26 cellular contexts compared by ENCODE assay signal in genomic region chr4:147788791-147789190, GRCh38. TPM values are rescaled to one million over a fixed set of nuclear protein-coding genes. Genes with fewer than 3 reads are reported as not detected.
DNase-seq lines count a peak whose midpoint lies in the region; ATAC-seq and TF ChIP-seq lines count a peak whose summit lies in the region.
"Had no signal": no experiment of that assay in that cellular context is flagged by ENCODE, and none has a peak within 500 bp of the region (broad histone marks: within the 10 kb centered on the region; RNA-seq: fewer than 3 reads in every experiment).

No MANE protein-coding gene starts in this region.

- H3K4me1 Mint-ChIP-seq in activated CD4-positive, alpha-beta T cell treated with anti-CD3 and anti-CD28 coated beads for 36 hours: peaks cover 41% of the 10 kb centered on the region

- no peak overlapping the region for H3K4me3 Mint-ChIP-seq in activated CD4-positive, alpha-beta T cell treated with anti-CD3 and anti-CD28 coated beads for 36 hours
- H3K4me3 Mint-ChIP-seq: IgD-negative memory B cell; T-helper 1 cell treated with Interleukin-12 subunit alpha and Interleukin-12 subunit beta and Interleukin-4 antibody, amounts not matched to agents 30 μg/mL and 1 μg/mL, for 36 hours had no signal

- no peak overlapping the region for H3K9ac ChIP-seq in mesenchymal stem cell (ENCODE audit: low read length)
- H3K9ac ChIP-seq: BLaER1 had no signal

- TF ChIP-seq POLR2A in vagina (IDR thresholded peaks at IDR 0.05): no peak

- ATAC-seq in Right ventricle myocardium inferior (peak; percentile 70), lower lobe of right lung (no peak)
- ATAC-seq in activated CD4-positive, alpha-beta T cell treated with anti-CD3 and anti-CD28 coated beads for 36 hours: no peak
- ATAC-seq: left lung had no signal

- H2BK5ac ChIP-seq in mesenchymal stem cell (ENCODE audit: low read depth, low read length, poor library complexity, severe bottlenecking): no peak overlapping the region

- no peaks in the 10 kb centered on the region for H3K36me3 Mint-ChIP-seq in activated CD4-positive, alpha-beta T cell treated with anti-CD3 and anti-CD28 coated beads for 36 hours (ENCODE audit: low read depth)
- H3K36me3 Mint-ChIP-seq: IgD-negative memory B cell had no signal

- no peak overlapping the region for H2BK12ac ChIP-seq in mesenchymal stem cell (ENCODE audit: low read length in 2 of 2)

- no peaks in the 10 kb centered on the region for H3K27me3 ChIP-seq in mesenchymal stem cell (ENCODE audit: control insufficient read depth in 1 of 2, insufficient read depth in 1 of 2, low read length in 2 of 2)
- no peaks in the 10 kb centered on the region for H3K27me3 ChIP-seq in lower lobe of right lung (ENCODE audit: low read depth)
- H3K27me3 ChIP-seq in vagina: no peaks in the 10 kb centered on the region
- H3K27me3 ChIP-seq: BLaER1, cardiac muscle cell, dorsolateral prefrontal cortex, left lung had no signal

- H2BK120ac ChIP-seq in mesenchymal stem cell (ENCODE audit: low read depth, low read length): no peak overlapping the region

- peak overlapping the region in 1 of 2 experiments; percentile 21 for H3K18ac ChIP-seq in mesenchymal stem cell (ENCODE audit: low read depth in 1 of 2, low read length in 2 of 2)

- no peak overlapping the region for H3K4me3 ChIP-seq in mesenchymal stem cell (ENCODE audit: insufficient read depth in 1 of 2, low read depth in 1 of 2, low read length in 2 of 2)
- no peak overlapping the region for H3K4me3 ChIP-seq in lower lobe of right lung
- H3K4me3 ChIP-seq in vagina: no peak overlapping the region
- H3K4me3 ChIP-seq: BLaER1, cardiac muscle cell, dorsolateral prefrontal cortex, left lung had no signal

- no peak overlapping the region for H2AK5ac ChIP-seq in mesenchymal stem cell (ENCODE audit: low read length, severe bottlenecking)

- H3K79me1 ChIP-seq in mesenchymal stem cell (replicated peaks; ENCODE audit: low read length, poor library complexity, severe bottlenecking): peaks cover 21% of the 10 kb centered on the region

- WGBS in mesenchymal stem cell: 90% methylated on average over 2 of the region's 3 CpGs

- TF ChIP-seq CTCF in lower lobe of right lung (IDR thresholded peaks at IDR 0.05) (no peak), vagina (IDR thresholded peaks at IDR 0.05) (no peak)

- no peak overlapping the region for H2AFZ ChIP-seq in mesenchymal stem cell (ENCODE audit: low read depth, low read length)

- no peaks in the 10 kb centered on the region for H3K9me3 Mint-ChIP-seq in activated CD4-positive, alpha-beta T cell treated with anti-CD3 and anti-CD28 coated beads for 36 hours (ENCODE audit: low read depth)
- H3K9me3 Mint-ChIP-seq: IgD-negative memory B cell; T-helper 1 cell treated with Interleukin-12 subunit alpha and Interleukin-12 subunit beta and Interleukin-4 antibody, amounts not matched to agents 30 μg/mL and 1 μg/mL, for 36 hours had no signal

- no peak overlapping the region for H4K91ac ChIP-seq in mesenchymal stem cell (ENCODE audit: low read length)

- no peak overlapping the region for H3K4ac ChIP-seq in mesenchymal stem cell (ENCODE audit: low read depth in 1 of 2, low read length in 2 of 2)

- no peaks in the 10 kb centered on the region for H3K27me3 Mint-ChIP-seq in activated CD4-positive, alpha-beta T cell treated with anti-CD3 and anti-CD28 coated beads for 36 hours

- H3K27ac ChIP-seq in mesenchymal stem cell (ENCODE audit: low read length, poor library complexity, severe bottlenecking) (peak overlapping the region; percentile 19), lower lobe of right lung (no peak overlapping the region), vagina (no peak overlapping the region)
- H3K27ac ChIP-seq: BLaER1, cardiac muscle cell, dorsolateral prefrontal cortex, epithelial cell of prostate, HL-60, left lung, VCaP had no signal

- H4K8ac ChIP-seq in mesenchymal stem cell (ENCODE audit: low read length): no peak overlapping the region

- no peaks in the 10 kb centered on the region for H3K36me3 ChIP-seq in mesenchymal stem cell (ENCODE audit: control insufficient read depth in 1 of 2, insufficient read depth in 2 of 2, low read depth in 1 of 2, low read length in 2 of 2)
- H3K36me3 ChIP-seq in lower lobe of right lung: no peaks in the 10 kb centered on the region
- H3K36me3 ChIP-seq in vagina: no peaks in the 10 kb centered on the region
- H3K36me3 ChIP-seq: BLaER1, cardiac muscle cell, left lung had no signal

- no peak overlapping the region for H2BK15ac ChIP-seq in mesenchymal stem cell (ENCODE audit: low read depth, poor library complexity, severe bottlenecking)

- CTCF ChIA-PET in activated CD4-positive, alpha-beta T cell treated with anti-CD3 and anti-CD28 coated beads for 36 hours (lab: Charles Lee): interaction anchor here (1.0 to 3.5 kb wide), 3 partner anchors 21 to 78 kb away, joined by 3 to 21 read pairs (median 4); no protein-coding TSS in a partner anchor

- no peak overlapping the region for H3K27ac Mint-ChIP-seq in activated CD4-positive, alpha-beta T cell treated with anti-CD3 and anti-CD28 coated beads for 36 hours
- H3K27ac Mint-ChIP-seq: IgD-negative memory B cell; T-helper 1 cell treated with Interleukin-12 subunit alpha and Interleukin-12 subunit beta and Interleukin-4 antibody, amounts not matched to agents 30 μg/mL and 1 μg/mL, for 36 hours had no signal

- H3K14ac ChIP-seq in mesenchymal stem cell (ENCODE audit: low read length in 2 of 2): no peak overlapping the region

- POLR2A ChIA-PET in activated CD4-positive, alpha-beta T cell treated with anti-CD3 and anti-CD28 coated beads for 36 hours (lab: Charles Lee): no interaction called here

- no peak overlapping the region for H3K23ac ChIP-seq in mesenchymal stem cell (ENCODE audit: low read length in 2 of 2)

- H3K9me3 ChIP-seq in mesenchymal stem cell (ENCODE audit: control insufficient read depth, low read length) (no peaks in the 10 kb centered on the region), lower lobe of right lung (no peaks in the 10 kb centered on the region), vagina (no peaks in the 10 kb centered on the region)
- H3K9me3 ChIP-seq: BLaER1, left lung had no signal

- H3K4me1 ChIP-seq in mesenchymal stem cell (ENCODE audit: control insufficient read depth, insufficient read depth, low read depth, low read length) (peaks cover 18% of the 10 kb centered on the region), lower lobe of right lung (peaks cover 46% of the 10 kb centered on the region), vagina (peaks cover 58% of the 10 kb centered on the region)

- DNase-seq in Right ventricle myocardium inferior (ENCODE audit: missing footprints) (no peak), cardiac septum (ENCODE audit: low spot score) (no peak), fibroblast of gingiva (ENCODE audit: low read depth) (peak; percentile 57), mesenchymal stem cell (no peak), lower lobe of right lung (no peak), UCSD-AML1 (lab: John Stamatoyannopoulos, UW; ENCODE audit: unreplicated experiment) (no peak), vagina (ENCODE audit: extremely low spot score in 2 of 2) (no peak)
- no peak for DNase-seq in activated CD4-positive, alpha-beta T cell treated with anti-CD3 and anti-CD28 coated beads for 36 hours
- DNase-seq: activated CD4-positive, alpha-beta T cell treated with anti-CD3 and anti-CD28 coated beads, Interleukin-2, amount 50 U/mL, for 4 hours; amniotic stem cell; Calu3; dorsolateral prefrontal cortex; EL; left lung; NCI-H1417; NCI-H2107; NCI-H526 treated with DMSO at 0.1 percent for 48 hours; retina; stimulated activated CD4-positive, alpha-beta T cell treated with anti-CD3 and anti-CD28 coated beads, Interleukin-15, amount 100 ng/mL, for 24 hours had no signal

- no peak overlapping the region for H3K4me2 ChIP-seq in mesenchymal stem cell (ENCODE audit: low read length, poor library complexity, severe bottlenecking)
- H3K4me2 ChIP-seq: BLaER1 had no signal

- intact Hi-C loops in Right ventricle myocardium inferior (cut with DNase I) (loop anchor here (5.0 kb wide), 1 partner anchor 56 kb away; the partner anchor contains the start of gene ARHGAP10), cardiac septum (cut with DNase I) (no loop called here), lower lobe of right lung (cut with DNase I) (no loop called here), vagina (cut with DNase I) (no loop called here)
- intact Hi-C loops in activated CD4-positive, alpha-beta T cell treated with anti-CD3 and anti-CD28 coated beads for 36 hours (cut with DNase I, micrococcal nuclease): no loop called here

RNA-seq across cellular contexts. Expression of gene ARHGAP10, which starts 56.9 kb away (rescaled TPM):
- 71.8 TPM for total RNA-seq in Right ventricle myocardium inferior
- 41.8 TPM for total RNA-seq in cardiac septum
- 24.9 TPM for polyA plus RNA-seq in mesenchymal stem cell (2013, experiment 1 of 2)
- 24.0 TPM for polyA plus RNA-seq in mesenchymal stem cell (2013, experiment 2 of 2)
- 26.4 TPM for total RNA-seq in lower lobe of right lung
- total RNA-seq in activated CD4-positive, alpha-beta T cell treated with anti-CD3 and anti-CD28 coated beads for 36 hours: 1 to 10 TPM; 6.1 to 6.2 TPM
- total RNA-seq in vagina: 55.5 TPM
